1 cellular context compared by ENCODE assay signal in the genomic region with DNA sequence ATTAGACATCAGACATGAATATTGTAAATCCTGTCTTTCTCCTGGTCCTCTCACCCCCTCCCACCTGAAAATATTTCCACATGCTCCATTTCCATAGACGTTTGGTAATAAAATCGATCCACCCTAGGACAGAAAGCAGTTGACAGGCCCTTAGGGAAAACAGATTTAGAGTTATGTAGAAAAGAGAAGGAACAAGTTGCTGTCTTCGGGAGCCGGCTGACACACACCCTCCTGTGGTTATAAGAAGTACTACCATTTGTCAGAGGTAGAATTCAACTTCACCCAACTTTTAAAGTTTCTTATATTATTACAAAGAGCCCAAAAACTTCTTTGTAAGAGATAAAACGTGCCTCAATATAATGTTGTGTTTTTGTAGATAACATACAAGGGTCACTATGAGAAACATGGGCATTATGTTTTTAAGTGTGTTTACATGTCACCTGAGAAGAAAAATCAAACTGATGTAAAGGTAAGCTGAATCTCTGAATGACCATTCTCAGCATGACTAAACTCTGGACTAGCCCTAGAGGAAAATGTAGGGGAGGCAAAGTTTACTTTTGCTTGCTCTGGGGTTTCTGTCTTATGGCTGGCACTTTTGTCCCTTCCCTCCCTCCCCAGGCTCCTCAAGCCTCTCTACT.
TF ChIP-seq lines count a peak whose summit lies in the region.

No MANE protein-coding gene starts in this region.

TF ChIP-seq in K562, 482 proteins besides CTCF, POLR2A, EP300 and RAD21 (continued from another document):
- TF ChIP-seq, protein P1, sequence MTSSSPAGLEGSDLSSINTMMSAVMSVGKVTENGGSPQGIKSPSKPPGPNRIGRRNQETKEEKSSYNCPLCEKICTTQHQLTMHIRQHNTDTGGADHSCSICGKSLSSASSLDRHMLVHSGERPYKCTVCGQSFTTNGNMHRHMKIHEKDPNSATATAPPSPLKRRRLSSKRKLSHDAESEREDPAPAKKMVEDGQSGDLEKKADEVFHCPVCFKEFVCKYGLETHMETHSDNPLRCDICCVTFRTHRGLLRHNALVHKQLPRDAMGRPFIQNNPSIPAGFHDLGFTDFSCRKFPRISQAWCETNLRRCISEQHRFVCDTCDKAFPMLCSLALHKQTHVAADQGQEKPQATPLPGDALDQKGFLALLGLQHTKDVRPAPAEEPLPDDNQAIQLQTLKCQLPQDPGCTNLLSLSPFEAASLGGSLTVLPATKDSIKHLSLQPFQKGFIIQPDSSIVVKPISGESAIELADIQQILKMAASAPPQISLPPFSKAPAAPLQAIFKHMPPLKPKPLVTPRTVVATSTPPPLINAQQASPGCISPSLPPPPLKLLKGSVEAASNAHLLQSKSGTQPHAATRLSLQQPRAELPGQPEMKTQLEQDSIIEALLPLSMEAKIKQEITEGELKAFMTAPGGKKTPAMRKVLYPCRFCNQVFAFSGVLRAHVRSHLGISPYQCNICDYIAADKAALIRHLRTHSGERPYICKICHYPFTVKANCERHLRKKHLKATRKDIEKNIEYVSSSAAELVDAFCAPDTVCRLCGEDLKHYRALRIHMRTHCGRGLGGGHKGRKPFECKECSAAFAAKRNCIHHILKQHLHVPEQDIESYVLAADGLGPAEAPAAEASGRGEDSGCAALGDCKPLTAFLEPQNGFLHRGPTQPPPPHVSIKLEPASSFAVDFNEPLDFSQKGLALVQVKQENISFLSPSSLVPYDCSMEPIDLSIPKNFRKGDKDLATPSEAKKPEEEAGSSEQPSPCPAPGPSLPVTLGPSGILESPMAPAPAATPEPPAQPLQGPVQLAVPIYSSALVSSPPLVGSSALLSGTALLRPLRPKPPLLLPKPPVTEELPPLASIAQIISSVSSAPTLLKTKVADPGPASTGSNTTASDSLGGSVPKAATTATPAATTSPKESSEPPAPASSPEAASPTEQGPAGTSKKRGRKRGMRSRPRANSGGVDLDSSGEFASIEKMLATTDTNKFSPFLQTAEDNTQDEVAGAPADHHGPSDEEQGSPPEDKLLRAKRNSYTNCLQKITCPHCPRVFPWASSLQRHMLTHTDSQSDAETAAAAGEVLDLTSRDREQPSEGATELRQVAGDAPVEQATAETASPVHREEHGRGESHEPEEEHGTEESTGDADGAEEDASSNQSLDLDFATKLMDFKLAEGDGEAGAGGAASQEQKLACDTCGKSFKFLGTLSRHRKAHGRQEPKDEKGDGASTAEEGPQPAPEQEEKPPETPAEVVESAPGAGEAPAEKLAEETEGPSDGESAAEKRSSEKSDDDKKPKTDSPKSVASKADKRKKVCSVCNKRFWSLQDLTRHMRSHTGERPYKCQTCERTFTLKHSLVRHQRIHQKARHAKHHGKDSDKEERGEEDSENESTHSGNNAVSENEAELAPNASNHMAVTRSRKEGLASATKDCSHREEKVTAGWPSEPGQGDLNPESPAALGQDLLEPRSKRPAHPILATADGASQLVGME (CRISPR knock-in tag; IDR thresholded peaks at IDR 0.05): no peak
- TF ChIP-seq NCOR1 (IDR thresholded peaks at IDR 0.05) (no peak), RFX7 (CRISPR knock-in tag; IDR thresholded peaks at IDR 0.05) (no peak), ZSCAN32 (CRISPR knock-in tag; IDR thresholded peaks at IDR 0.05) (no peak), MEF2A (IDR thresholded peaks at IDR 0.05; ENCODE audit: control insufficient read depth, low read depth, low read length) (no peak), MBD2 (IDR thresholded peaks at IDR 0.05; ENCODE audit: borderline replicate concordance, low read depth) (no peak), XRCC3 (IDR thresholded peaks at IDR 0.05) (no peak), SMC3 (conservative IDR thresholded peaks at IDR 0.05; ENCODE audit: insufficient read depth, low read depth, low read length) (peak; percentile 44; the same call in 1 of the 2 replicates), MAFG (tag; conservative IDR thresholded peaks at IDR 0.05) (no peak), KDM1A (IDR thresholded peaks at IDR 0.05) (no peak), MECOM (CRISPR knock-in tag; IDR thresholded peaks at IDR 0.05) (no peak)
- TF ChIP-seq, protein P2, sequence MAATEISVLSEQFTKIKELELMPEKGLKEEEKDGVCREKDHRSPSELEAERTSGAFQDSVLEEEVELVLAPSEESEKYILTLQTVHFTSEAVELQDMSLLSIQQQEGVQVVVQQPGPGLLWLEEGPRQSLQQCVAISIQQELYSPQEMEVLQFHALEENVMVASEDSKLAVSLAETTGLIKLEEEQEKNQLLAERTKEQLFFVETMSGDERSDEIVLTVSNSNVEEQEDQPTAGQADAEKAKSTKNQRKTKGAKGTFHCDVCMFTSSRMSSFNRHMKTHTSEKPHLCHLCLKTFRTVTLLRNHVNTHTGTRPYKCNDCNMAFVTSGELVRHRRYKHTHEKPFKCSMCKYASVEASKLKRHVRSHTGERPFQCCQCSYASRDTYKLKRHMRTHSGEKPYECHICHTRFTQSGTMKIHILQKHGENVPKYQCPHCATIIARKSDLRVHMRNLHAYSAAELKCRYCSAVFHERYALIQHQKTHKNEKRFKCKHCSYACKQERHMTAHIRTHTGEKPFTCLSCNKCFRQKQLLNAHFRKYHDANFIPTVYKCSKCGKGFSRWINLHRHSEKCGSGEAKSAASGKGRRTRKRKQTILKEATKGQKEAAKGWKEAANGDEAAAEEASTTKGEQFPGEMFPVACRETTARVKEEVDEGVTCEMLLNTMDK (IDR thresholded peaks at IDR 0.05; ENCODE audit: borderline replicate concordance, insufficient read depth, low read depth, low read length, poor library complexity, severe bottlenecking): no peak
- TF ChIP-seq, protein P3, sequence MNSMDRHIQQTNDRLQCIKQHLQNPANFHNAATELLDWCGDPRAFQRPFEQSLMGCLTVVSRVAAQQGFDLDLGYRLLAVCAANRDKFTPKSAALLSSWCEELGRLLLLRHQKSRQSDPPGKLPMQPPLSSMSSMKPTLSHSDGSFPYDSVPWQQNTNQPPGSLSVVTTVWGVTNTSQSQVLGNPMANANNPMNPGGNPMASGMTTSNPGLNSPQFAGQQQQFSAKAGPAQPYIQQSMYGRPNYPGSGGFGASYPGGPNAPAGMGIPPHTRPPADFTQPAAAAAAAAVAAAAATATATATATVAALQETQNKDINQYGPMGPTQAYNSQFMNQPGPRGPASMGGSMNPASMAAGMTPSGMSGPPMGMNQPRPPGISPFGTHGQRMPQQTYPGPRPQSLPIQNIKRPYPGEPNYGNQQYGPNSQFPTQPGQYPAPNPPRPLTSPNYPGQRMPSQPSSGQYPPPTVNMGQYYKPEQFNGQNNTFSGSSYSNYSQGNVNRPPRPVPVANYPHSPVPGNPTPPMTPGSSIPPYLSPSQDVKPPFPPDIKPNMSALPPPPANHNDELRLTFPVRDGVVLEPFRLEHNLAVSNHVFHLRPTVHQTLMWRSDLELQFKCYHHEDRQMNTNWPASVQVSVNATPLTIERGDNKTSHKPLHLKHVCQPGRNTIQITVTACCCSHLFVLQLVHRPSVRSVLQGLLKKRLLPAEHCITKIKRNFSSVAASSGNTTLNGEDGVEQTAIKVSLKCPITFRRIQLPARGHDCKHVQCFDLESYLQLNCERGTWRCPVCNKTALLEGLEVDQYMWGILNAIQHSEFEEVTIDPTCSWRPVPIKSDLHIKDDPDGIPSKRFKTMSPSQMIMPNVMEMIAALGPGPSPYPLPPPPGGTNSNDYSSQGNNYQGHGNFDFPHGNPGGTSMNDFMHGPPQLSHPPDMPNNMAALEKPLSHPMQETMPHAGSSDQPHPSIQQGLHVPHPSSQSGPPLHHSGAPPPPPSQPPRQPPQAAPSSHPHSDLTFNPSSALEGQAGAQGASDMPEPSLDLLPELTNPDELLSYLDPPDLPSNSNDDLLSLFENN (IDR thresholded peaks at IDR 0.05; ENCODE audit: low read depth in 2 of 2, low read length in 2 of 2): no peak
- TF ChIP-seq, protein P4, sequence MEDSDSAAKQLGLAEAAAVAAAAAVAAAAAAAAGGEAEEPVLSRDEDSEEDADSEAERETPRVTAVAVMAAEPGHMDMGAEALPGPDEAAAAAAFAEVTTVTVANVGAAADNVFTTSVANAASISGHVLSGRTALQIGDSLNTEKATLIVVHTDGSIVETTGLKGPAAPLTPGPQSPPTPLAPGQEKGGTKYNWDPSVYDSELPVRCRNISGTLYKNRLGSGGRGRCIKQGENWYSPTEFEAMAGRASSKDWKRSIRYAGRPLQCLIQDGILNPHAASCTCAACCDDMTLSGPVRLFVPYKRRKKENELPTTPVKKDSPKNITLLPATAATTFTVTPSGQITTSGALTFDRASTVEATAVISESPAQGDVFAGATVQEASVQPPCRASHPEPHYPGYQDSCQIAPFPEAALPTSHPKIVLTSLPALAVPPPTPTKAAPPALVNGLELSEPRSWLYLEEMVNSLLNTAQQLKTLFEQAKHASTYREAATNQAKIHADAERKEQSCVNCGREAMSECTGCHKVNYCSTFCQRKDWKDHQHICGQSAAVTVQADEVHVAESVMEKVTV (CRISPR knock-in tag; IDR thresholded peaks at IDR 0.05): 0 out of 2 replicates have a peak, but pooled peaks have one; percentile 41
- TF ChIP-seq, protein P5, sequence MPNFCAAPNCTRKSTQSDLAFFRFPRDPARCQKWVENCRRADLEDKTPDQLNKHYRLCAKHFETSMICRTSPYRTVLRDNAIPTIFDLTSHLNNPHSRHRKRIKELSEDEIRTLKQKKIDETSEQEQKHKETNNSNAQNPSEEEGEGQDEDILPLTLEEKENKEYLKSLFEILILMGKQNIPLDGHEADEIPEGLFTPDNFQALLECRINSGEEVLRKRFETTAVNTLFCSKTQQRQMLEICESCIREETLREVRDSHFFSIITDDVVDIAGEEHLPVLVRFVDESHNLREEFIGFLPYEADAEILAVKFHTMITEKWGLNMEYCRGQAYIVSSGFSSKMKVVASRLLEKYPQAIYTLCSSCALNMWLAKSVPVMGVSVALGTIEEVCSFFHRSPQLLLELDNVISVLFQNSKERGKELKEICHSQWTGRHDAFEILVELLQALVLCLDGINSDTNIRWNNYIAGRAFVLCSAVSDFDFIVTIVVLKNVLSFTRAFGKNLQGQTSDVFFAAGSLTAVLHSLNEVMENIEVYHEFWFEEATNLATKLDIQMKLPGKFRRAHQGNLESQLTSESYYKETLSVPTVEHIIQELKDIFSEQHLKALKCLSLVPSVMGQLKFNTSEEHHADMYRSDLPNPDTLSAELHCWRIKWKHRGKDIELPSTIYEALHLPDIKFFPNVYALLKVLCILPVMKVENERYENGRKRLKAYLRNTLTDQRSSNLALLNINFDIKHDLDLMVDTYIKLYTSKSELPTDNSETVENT (CRISPR knock-in tag; IDR thresholded peaks at IDR 0.05): no peak
- TF ChIP-seq, protein P6, sequence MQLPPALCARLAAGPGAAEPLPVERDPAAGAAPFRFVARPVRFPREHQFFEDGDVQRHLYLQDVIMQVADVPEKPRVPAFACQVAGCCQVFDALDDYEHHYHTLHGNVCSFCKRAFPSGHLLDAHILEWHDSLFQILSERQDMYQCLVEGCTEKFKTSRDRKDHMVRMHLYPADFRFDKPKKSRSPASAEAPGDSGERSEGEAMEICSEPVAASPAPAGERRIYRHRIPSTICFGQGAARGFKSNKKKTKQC (CRISPR knock-in tag; IDR thresholded peaks at IDR 0.05): no peak
